In genomic region chr3:120762575-120762974, GRCh38 we compare ENCODE assay signal across 20 cellular contexts. TPM values are rescaled to one million over a fixed set of nuclear protein-coding genes. Genes with fewer than 3 reads are reported as not detected.
DNase-seq lines count a peak whose midpoint lies in the region; ATAC-seq and TF ChIP-seq lines count a peak whose summit lies in the region.
"Had no signal": no experiment of that assay in that cellular context is flagged by ENCODE, and none has a peak within 500 bp of the region (broad histone marks: within the 10 kb centered on the region; RNA-seq: fewer than 3 reads in every experiment).

No MANE protein-coding gene starts in this region.

- dilution Hi-C loops in mammary epithelial cell (cut with HindIII; ENCODE audit: low sequenced_read_pairs) = no loop called here

- no peak overlapping the region for H3K27ac ChIP-seq in mammary epithelial cell (ENCODE audit: insufficient read depth, low read depth, low read length)
- no peak overlapping the region for H3K27ac ChIP-seq in breast epithelium
- H3K27ac ChIP-seq in fibroblast of lung (ENCODE audit: insufficient read depth, low read length) = no peak overlapping the region
- H3K27ac ChIP-seq: BLaER1 had no signal

- H3K4me2 ChIP-seq in mammary epithelial cell (ENCODE audit: insufficient read depth, low read depth, low read length) (no peak overlapping the region), fibroblast of lung (ENCODE audit: extremely low read depth, insufficient read depth, low read length) (no peak overlapping the region)
- H3K4me2 ChIP-seq: BLaER1 had no signal

- no peak for ATAC-seq in activated CD8-positive, alpha-beta T cell treated with anti-CD3 and anti-CD28 coated beads, Interleukin-2, amount 10 ng/mL, durations not matched to agents 7 days and 5 days
- no peak for ATAC-seq in HG03520 (IDR thresholded peaks at IDR 0.05; ENCODE audit: unreplicated experiment)
- ATAC-seq: CD8-positive, alpha-beta T cell; K562; Panc1 had no signal

- in situ Hi-C loops in mammary epithelial cell (cut with MboI; ENCODE audit: low sequenced_read_pairs in 2 of 2) = no loop called here

- H3K36me3 Mint-ChIP-seq in activated CD8-positive, alpha-beta T cell treated with anti-CD3 and anti-CD28 coated beads, Interleukin-2, amount 10 ng/mL, durations not matched to agents 7 days and 5 days (ENCODE audit: low read depth) = peaks cover 13% of the 10 kb centered on the region

- no peak overlapping the region for H2AFZ ChIP-seq in mammary epithelial cell (ENCODE audit: low read depth, low read length)
- H2AFZ ChIP-seq in fibroblast of lung (ENCODE audit: low read length) = no peak overlapping the region

- no peaks in the 10 kb centered on the region for H3K36me3 ChIP-seq in mammary epithelial cell (ENCODE audit: insufficient read depth, low read length)
- no peaks in the 10 kb centered on the region for H3K36me3 ChIP-seq in breast epithelium
- no peaks in the 10 kb centered on the region for H3K36me3 ChIP-seq in fibroblast of lung (ENCODE audit: control insufficient read depth, insufficient read depth, low read length)

- intact Hi-C loops in mammary epithelial cell (cut with micrococcal nuclease) (no loop called here), breast epithelium (cut with DNase I; ENCODE audit: low total_unique reads) (no loop called here)

- no peak overlapping the region for H3K4me3 Mint-ChIP-seq in activated CD8-positive, alpha-beta T cell treated with anti-CD3 and anti-CD28 coated beads, Interleukin-2, amount 10 ng/mL, durations not matched to agents 7 days and 5 days
- H3K4me3 Mint-ChIP-seq: CD8-positive, alpha-beta T cell; H9 had no signal

- H3K27me3 ChIP-seq in mammary epithelial cell (ENCODE audit: insufficient read depth, low read length) = no peaks in the 10 kb centered on the region
- no peaks in the 10 kb centered on the region for H3K27me3 ChIP-seq in breast epithelium
- no peaks in the 10 kb centered on the region for H3K27me3 ChIP-seq in fibroblast of lung (ENCODE audit: control insufficient read depth, insufficient read depth, low read length)
- H3K27me3 ChIP-seq: BLaER1 had no signal

- H3K9ac ChIP-seq in mammary epithelial cell (ENCODE audit: insufficient read depth, low read length) (peak overlapping the region; percentile 10), fibroblast of lung (ENCODE audit: insufficient read depth, low read length) (no peak overlapping the region)
- H3K9ac ChIP-seq: BLaER1 had no signal

- TF ChIP-seq CTCF in mammary epithelial cell (conservative IDR thresholded peaks at IDR 0.05 in 1 of 2, IDR thresholded peaks at IDR 0.05 in 1 of 2; ENCODE audit: extremely low read depth in 1 of 2, insufficient read depth in 1 of 2, low read depth in 1 of 2, low read length in 2 of 2) (no peak), breast epithelium (IDR thresholded peaks at IDR 0.05) (no peak), fibroblast of lung (conservative IDR thresholded peaks at IDR 0.05 in 1 of 2, IDR thresholded peaks at IDR 0.05 in 1 of 2; ENCODE audit: low read depth in 1 of 2, low read length in 2 of 2) (no peak)

- CTCF ChIA-PET in mammary epithelial cell (lab: Charles Lee; ENCODE audit: low non-redundant PET) = no interaction called here
- CTCF ChIA-PET in activated CD8-positive, alpha-beta T cell treated with anti-CD3 and anti-CD28 coated beads, Interleukin-2, amount 10 ng/mL, durations not matched to agents 7 days and 5 days (lab: Charles Lee) = no interaction called here

- TF ChIP-seq POLR2A in breast epithelium (IDR thresholded peaks at IDR 0.05) = no peak

- POLR2A ChIA-PET in activated CD8-positive, alpha-beta T cell treated with anti-CD3 and anti-CD28 coated beads, Interleukin-2, amount 10 ng/mL, durations not matched to agents 7 days and 5 days (lab: Charles Lee) = no interaction called here

- H3K27ac Mint-ChIP-seq in activated CD8-positive, alpha-beta T cell treated with anti-CD3 and anti-CD28 coated beads, Interleukin-2, amount 10 ng/mL, durations not matched to agents 7 days and 5 days = no peak overlapping the region
- H3K27ac Mint-ChIP-seq: CD8-positive, alpha-beta T cell had no signal

- H3K4me3 ChIP-seq in mammary epithelial cell (replicated peaks in 1 of 3; ENCODE audit: insufficient read depth in 1 of 3, low read depth in 2 of 3, low read length in 3 of 3) (no peak overlapping the region), breast epithelium (no peak overlapping the region), fibroblast of lung (replicated peaks in 1 of 4; ENCODE audit: control extremely low read depth in 1 of 4, insufficient read depth in 1 of 4, low read depth in 3 of 4, low read length in 4 of 4) (no peak overlapping the region)
- H3K4me3 ChIP-seq: BLaER1, K562, SK-N-MC had no signal

- no peak for DNase-seq in mammary epithelial cell
- no peak for DNase-seq in breast epithelium (ENCODE audit: low spot score in 2 of 2)
- DNase-seq in RPMI7951 (ENCODE audit: low read depth) = peak; percentile 39
- DNase-seq in fibroblast of lung (ENCODE audit: low read depth in 2 of 2) = peak; percentile 10 to 58
- no peak for DNase-seq in activated CD8-positive, alpha-beta T cell treated with anti-CD3 and anti-CD28 coated beads, Interleukin-2, amount 10 ng/mL, durations not matched to agents 7 days and 5 days
- DNase-seq in stimulated activated CD4-positive, alpha-beta T cell treated with anti-CD3 and anti-CD28 coated beads, Interleukin-2, amount 100 ng/mL, for 24 hours = no peak
- no peak for DNase-seq in epidermal melanocyte (ENCODE audit: insufficient read length, low spot score)
- DNase-seq: CD8-positive, alpha-beta T cell; DMS79 treated with DMSO at 0.1 percent for 48 hours; GF-D8; H9; NCI-H1436 treated with DMSO at 0.1 percent for 48 hours; NCI-H2029 treated with DMSO at 0.1 percent for 48 hours; NCI-H510A; Right ventricle myocardium superior had no signal

- 94% methylated on average over 1 of the region's 1 CpG for WGBS in mammary epithelial cell (ENCODE audit: low coverage, missing lambda C conversion rate)

- H3K79me2 ChIP-seq in mammary epithelial cell (ENCODE audit: insufficient read depth, low read length) (peaks cover 68% of the 10 kb centered on the region), fibroblast of lung (ENCODE audit: control insufficient read depth, insufficient read depth, low read length) (peaks cover 2% of the 10 kb centered on the region)

- peaks cover 5% of the 10 kb centered on the region for H3K4me1 Mint-ChIP-seq in activated CD8-positive, alpha-beta T cell treated with anti-CD3 and anti-CD28 coated beads, Interleukin-2, amount 10 ng/mL, durations not matched to agents 7 days and 5 days (ENCODE audit: low read depth)

- H3K9me3 ChIP-seq in mammary epithelial cell (replicated peaks; ENCODE audit: insufficient read depth, low read length) = no peaks in the 10 kb centered on the region
- H3K9me3 ChIP-seq in breast epithelium = no peaks in the 10 kb centered on the region
- no peaks in the 10 kb centered on the region for H3K9me3 ChIP-seq in fibroblast of lung (ENCODE audit: control insufficient read depth, insufficient read depth, low read depth, low read length)

- no peaks in the 10 kb centered on the region for H3K27me3 Mint-ChIP-seq in activated CD8-positive, alpha-beta T cell treated with anti-CD3 and anti-CD28 coated beads, Interleukin-2, amount 10 ng/mL, durations not matched to agents 7 days and 5 days (ENCODE audit: low read depth)

- no peaks in the 10 kb centered on the region for H3K9me3 Mint-ChIP-seq in activated CD8-positive, alpha-beta T cell treated with anti-CD3 and anti-CD28 coated beads, Interleukin-2, amount 10 ng/mL, durations not matched to agents 7 days and 5 days (ENCODE audit: insufficient read depth)
- H3K9me3 Mint-ChIP-seq: CD8-positive, alpha-beta T cell had no signal

- no TSS peak for BruUV-seq in mammary epithelial cell (replicated peaks; lab: Mats Ljungman, UMichigan)

- H3K4me1 ChIP-seq in mammary epithelial cell (ENCODE audit: insufficient read depth, low read length) = peaks cover 8% of the 10 kb centered on the region
- H3K4me1 ChIP-seq in breast epithelium = no peaks in the 10 kb centered on the region
- no peaks in the 10 kb centered on the region for H3K4me1 ChIP-seq in fibroblast of lung (ENCODE audit: control insufficient read depth, extremely low read depth, insufficient read depth, low read length)

- no peaks in the 10 kb centered on the region for H4K20me1 ChIP-seq in mammary epithelial cell (ENCODE audit: insufficient read depth, low read length)
- H4K20me1 ChIP-seq in fibroblast of lung (ENCODE audit: control insufficient read depth, extremely low read depth, insufficient read depth, low read length) = no peaks in the 10 kb centered on the region

RNA-seq across cellular contexts. Expression of gene GTF2E1, which starts 20.0 kb away (rescaled TPM):
- 10 to 100 TPM; 14.7 to 16.5 TPM for total RNA-seq in mammary epithelial cell
- 7.5 TPM for polyA plus RNA-seq in mammary epithelial cell
- 15.0 TPM for polyA minus RNA-seq in mammary epithelial cell
- total RNA-seq in breast epithelium = 10 to 100 TPM in 2 of 3 donors, 1 to 10 TPM in 1; 9.9 to 13.4 (median 12.7) TPM
- 16.5 TPM in 2 replicates for total RNA-seq in RPMI7951 (2014; rRNA removed; shearing (Covaris generic))
- total RNA-seq in fibroblast of lung = 15.7 and 16.2 TPM in 2 replicates
- polyA plus RNA-seq in fibroblast of lung = 10.7 and 11.5 TPM in 2 replicates
- 5.4 and 6.1 TPM in 2 replicates for polyA plus RNA-seq in fibroblast of lung (2012)
- 0.79 and 2.7 TPM in 2 replicates for polyA minus RNA-seq in fibroblast of lung (ENCODE audit: low replicate concordance)
- total RNA-seq in activated CD8-positive, alpha-beta T cell treated with anti-CD3 and anti-CD28 coated beads, Interleukin-2, amount 10 ng/mL, durations not matched to agents 7 days and 5 days = 10 to 100 TPM; 32.3 to 32.4 TPM

RNA-seq across cellular contexts. Expression of gene RABL3, which starts 20.3 kb away (rescaled TPM):
- total RNA-seq in mammary epithelial cell (10 to 100 TPM; 14.5 to 21.4 TPM), breast epithelium (10 to 100 TPM; 20.6 to 35.4 (median 22.3) TPM), fibroblast of lung (10.8 and 11.9 TPM in 2 replicates)
- polyA plus RNA-seq in mammary epithelial cell (5.0 TPM), fibroblast of lung (11.7 and 13.4 TPM in 2 replicates)
- polyA minus RNA-seq in mammary epithelial cell (15.2 TPM), fibroblast of lung (ENCODE audit: low replicate concordance) (1.0 and 1.5 TPM in 2 replicates)
- 23.5 and 32.0 TPM in 2 replicates for total RNA-seq in RPMI7951 (2014; rRNA removed; shearing (Covaris generic))
- 19.3 and 23.7 TPM in 2 replicates for polyA plus RNA-seq in fibroblast of lung (2012)
- total RNA-seq in activated CD8-positive, alpha-beta T cell treated with anti-CD3 and anti-CD28 coated beads, Interleukin-2, amount 10 ng/mL, durations not matched to agents 7 days and 5 days = 10 to 100 TPM; 24.4 to 25.5 TPM

Comparison
In these comparisons a context has a peak if more than half of its experiments do, and no peak if none do; other contexts are left out.
1. DNase-seq: peak in RPMI7951 (single experiment) and fibroblast of lung (2 of 2); none in mammary epithelial cell (single experiment), breast epithelium (0 of 2), activated CD8-positive, alpha-beta T cell treated with anti-CD3 and anti-CD28 coated beads, Interleukin-2, amount 10 ng/mL, durations not matched to agents 7 days and 5 days (single experiment), stimulated activated CD4-positive, alpha-beta T cell treated with anti-CD3 and anti-CD28 coated beads, Interleukin-2, amount 100 ng/mL, for 24 hours (0 of 2) and epidermal melanocyte (single experiment).